Comparison of ENCODE assay signal across 8 cellular contexts in the genomic region with DNA sequence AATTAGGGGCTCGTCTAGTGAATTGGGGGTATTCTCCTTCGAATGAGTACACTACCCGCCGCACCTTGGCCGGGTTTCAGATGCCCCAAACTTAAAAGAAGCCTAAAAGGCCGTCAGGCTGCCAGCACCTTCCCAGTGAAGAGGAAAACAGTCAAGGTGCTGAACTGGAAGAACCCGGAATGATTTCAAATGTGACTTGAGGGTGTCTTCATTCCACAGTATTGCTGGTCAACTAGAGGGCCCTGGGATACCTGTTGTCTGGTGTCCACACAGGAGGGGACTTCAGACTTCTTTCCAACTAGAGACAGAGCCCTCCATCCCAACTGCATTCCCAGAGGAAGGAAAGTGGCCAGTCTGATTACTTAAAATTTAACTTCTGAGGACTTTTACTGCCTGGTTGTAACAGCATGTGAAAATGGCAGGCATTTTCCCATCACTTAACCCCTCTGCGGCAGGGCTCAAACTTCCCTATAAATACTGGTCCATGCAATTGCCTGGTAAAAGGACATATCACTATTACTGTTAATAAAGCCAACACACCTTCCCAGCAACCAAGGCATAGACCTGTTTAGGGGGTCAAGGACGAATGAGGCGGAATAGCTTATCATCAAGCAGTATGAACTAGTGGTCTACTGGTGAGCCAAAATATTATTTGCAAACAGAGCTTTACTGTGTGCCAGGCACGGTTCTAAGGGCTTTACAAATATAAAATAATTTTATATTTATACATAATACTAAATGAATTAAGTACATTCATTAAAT. TPM values are rescaled to one million over a fixed set of nuclear protein-coding genes. Genes with fewer than 3 reads are reported as not detected.
A peak's percentile ranks its signal among the peaks of the same experiment; 100 is the strongest.
DNase-seq lines count a peak whose midpoint lies in the region; ATAC-seq, FAIRE-seq and TF ChIP-seq lines count a peak whose summit lies in the region.

No MANE protein-coding gene starts in this region.

- H3K27me3 ChIP-seq in cardiac muscle cell (peaks cover 22% of the 10 kb centered on the region), GM12878 (replicated peaks in 1 of 2; ENCODE audit: control insufficient read depth in 2 of 2, insufficient read depth in 2 of 2, low read length in 1 of 2) (no peaks in the 10 kb centered on the region), lung (ENCODE audit: control insufficient read depth, insufficient read depth) (no peaks in the 10 kb centered on the region), vagina (no peaks in the 10 kb centered on the region)

- SMC1A ChIA-PET in GM12878 (lab: Charles Lee; ENCODE audit: uncharacterized antibody, unreplicated experiment), result interaction anchor here (0.7 to 1.1 kb wide), 2 partner anchors 10 to 43 kb away, joined by 3 read pairs; no protein-coding TSS in a partner anchor

- RAD21 ChIA-PET in GM12878 (lab: Charles Lee; ENCODE audit: unreplicated experiment), result no interaction called here

- no peaks in the 10 kb centered on the region for H4K20me1 ChIP-seq in GM12878 (ENCODE audit: control insufficient read depth, insufficient read depth)

- no peak for TF ChIP-seq EP300 in GM12878 (IDR thresholded peaks at IDR 0.05; ENCODE audit: borderline replicate concordance in 1 of 2, control insufficient read depth in 1 of 2, low read depth in 2 of 2, low read length in 2 of 2)

- 34% methylated on average over 11 of the region's 11 CpGs for WGBS in GM12878 (ENCODE audit: insufficient coverage, insufficient replicate concordance, low lambda C conversion rate, missing lambda C conversion rate)
- 32 to 38% methylated on average over 11 of the region's 11 CpGs for WGBS in lung, 2 donors

- peak overlapping the region; percentile 59 for H3K9ac ChIP-seq in GM12878 (ENCODE audit: control insufficient read depth, insufficient read depth, low read length)

- H3K9me3 ChIP-seq in cardiac muscle cell (ENCODE audit: low read depth), result no peaks in the 10 kb centered on the region
- no peaks in the 10 kb centered on the region for H3K9me3 ChIP-seq in GM12878 (replicated peaks; ENCODE audit: control insufficient read depth, insufficient read depth, low read length)
- no peaks in the 10 kb centered on the region for H3K9me3 ChIP-seq in lung (ENCODE audit: control insufficient read depth in 2 of 2, insufficient read depth in 1 of 2, low read length in 1 of 2)
- H3K9me3 ChIP-seq in vagina, result no peaks in the 10 kb centered on the region

- peak overlapping the region; percentile 76 for H2AFZ ChIP-seq in GM12878 (ENCODE audit: control insufficient read depth, low read depth, low read length)

- intact Hi-C loops in left cardiac atrium (cut with DNase I) (no loop called here), GM12878 (cut with micrococcal nuclease; ENCODE audit: unreplicated experiment) (loop anchor here (2.0 to 5.0 kb wide), 2 partner anchors 93 to 140 kb away; no protein-coding TSS in a partner anchor), vagina (cut with DNase I) (no loop called here)

- TSS peak; percentile 84 for BruUV-seq in GM12878 (replicated peaks; lab: Mats Ljungman, UMichigan)

- CTCF ChIA-PET in GM12878 (lab: Yijun Ruan, JAX), result interaction anchor here (0.6 kb wide), 1 partner anchor 155 kb away, joined by 3 read pairs; no protein-coding TSS in a partner anchor

- no peak for TF ChIP-seq RAD21 in GM12878 (IDR thresholded peaks at IDR 0.05; ENCODE audit: insufficient read depth, low read depth, low read length)

- H3K79me2 ChIP-seq in GM12878 (ENCODE audit: control insufficient read depth, insufficient read depth, low read length), result peaks cover 23% of the 10 kb centered on the region

- POLR2A ChIA-PET in GM12878 (lab: Charles Lee), result no interaction called here

- H3K4me1 ChIP-seq in cardiac muscle cell (ENCODE audit: low read depth) (no peaks in the 10 kb centered on the region), GM12878 (ENCODE audit: control insufficient read depth, insufficient read depth, low read length) (peaks cover 5% of the 10 kb centered on the region), lung (ENCODE audit: control insufficient read depth in 2 of 2, insufficient read depth in 2 of 2, low read length in 2 of 2) (peaks cover 0 to 4% of the 10 kb centered on the region in 2 donors), vagina (peaks cover 19% of the 10 kb centered on the region)

- H3K36me3 ChIP-seq in cardiac muscle cell, result no peaks in the 10 kb centered on the region
- no peaks in the 10 kb centered on the region for H3K36me3 ChIP-seq in GM12878 (ENCODE audit: control insufficient read depth in 2 of 2, insufficient read depth in 2 of 2, low read length in 1 of 2)
- no peaks in the 10 kb centered on the region for H3K36me3 ChIP-seq in lung (ENCODE audit: control insufficient read depth in 2 of 2, insufficient read depth in 2 of 2, low read length in 2 of 2)
- H3K36me3 ChIP-seq in vagina, result no peaks in the 10 kb centered on the region

- peak overlapping the region; percentile 46 for H3K27ac ChIP-seq in cardiac muscle cell
- H3K27ac ChIP-seq in GM12878 (ENCODE audit: control insufficient read depth, insufficient read depth), result peak overlapping the region; percentile 41
- peak overlapping the region; percentile 58 to 97 for H3K27ac ChIP-seq in lung (ENCODE audit: low read depth in 1 of 2, low read length in 1 of 2)
- peak overlapping the region; percentile 84 for H3K27ac ChIP-seq in vagina

- peak overlapping the region; percentile 56 for H3K4me2 ChIP-seq in GM12878 (ENCODE audit: control insufficient read depth, insufficient read depth)

- DNase-seq in cardiac muscle cell (ENCODE audit: low read depth in 1 of 2, low spot score in 1 of 2) (no peak), left cardiac atrium (no peak), GM12878 (ENCODE audit: low read depth, low spot score) (no peak), lung (ENCODE audit: low spot score) (no peak), vagina (ENCODE audit: extremely low spot score in 2 of 2) (no peak), SHP77 treated with DMSO at 0.1 percent for 48 hours (lab: John Stamatoyannopoulos, UW) (no peak), DMS79 treated with DMSO at 0.1 percent for 48 hours (lab: John Stamatoyannopoulos, UW) (no peak)

- FAIRE-seq in GM12878 (lab: Jason Lieb, UNC), result no peak

- peak overlapping the region; percentile 43 for H3K4me3 ChIP-seq in cardiac muscle cell
- peak overlapping the region; percentile 96 for H3K4me3 ChIP-seq in GM12878
- peak overlapping the region; percentile 50 for H3K4me3 ChIP-seq in lung
- H3K4me3 ChIP-seq in vagina, result peak overlapping the region; percentile 84

- in situ Hi-C loops in GM12878 (cut with MboI), result no loop called here

- no peak for ATAC-seq in left cardiac atrium
- ATAC-seq in GM12878, result no peak
- no peak for ATAC-seq in lung (ENCODE audit: insufficient read depth, low FRiP score)
- ATAC-seq in HG03354 (IDR thresholded peaks at IDR 0.05; ENCODE audit: poor library complexity, severe bottlenecking, unreplicated experiment), result no peak

- TF ChIP-seq CTCF in cardiac muscle cell (IDR thresholded peaks at IDR 0.05; ENCODE audit: low read depth, low read length) (no peak), GM12878 (IDR thresholded peaks at IDR 0.05 in 2 of 3, conservative IDR thresholded peaks at IDR 0.05 in 1 of 3; ENCODE audit: control insufficient read depth in 2 of 3, extremely low read depth in 1 of 3, insufficient read depth in 1 of 3, low read depth in 3 of 3, low read length in 3 of 3) (no peak), lung (IDR thresholded peaks at IDR 0.05; ENCODE audit: control extremely low read depth, extremely low read depth) (no peak), vagina (IDR thresholded peaks at IDR 0.05) (no peak)

- TF ChIP-seq POLR2A in GM12878 (IDR thresholded peaks at IDR 0.05; ENCODE audit: low read depth, low read length) (no peak), vagina (IDR thresholded peaks at IDR 0.05) (no peak)

TF ChIP-seq in GM12878, 131 proteins besides CTCF, POLR2A, EP300 and RAD21 (continues in another document):
- TF ChIP-seq GATAD2B (conservative IDR thresholded peaks at IDR 0.05; ENCODE audit: low read depth), result no peak
- peak in 1 of 2 experiments; percentile 11; a peak in 1 of 4 replicates for TF ChIP-seq IKZF2 (IDR thresholded peaks at IDR 0.05)

RNA-seq across cellular contexts. Expression of a gene that starts 0.7 kb away (rescaled TPM):
- total RNA-seq in cardiac muscle cell (7.3 and 11.2 TPM in 2 replicates), left cardiac atrium (100 to 1,000 TPM; 110 to 113 TPM), GM12878 (2014; rRNA removed) (39.9 and 43.2 TPM in 2 replicates), GM12878 (2014; rRNA removed; fragmentation: Illumina TruSeq; extraction: Trizol) (46.8 and 47.9 TPM in 2 replicates), GM12878 (2021) (37.7 and 37.8 TPM in 2 replicates), lung (100 to 1,000 TPM in 1 of 2 donors, 10 to 100 TPM in 1; 94.3 to 184 TPM), vagina (142 TPM)
- polyA plus RNA-seq in cardiac muscle cell (10.3 and 10.4 TPM in 2 replicates), GM12878 (2011; rRNA removed) (43.6 and 52.1 TPM in 2 replicates), GM12878 (2014; fragmentation: Illumina TruSeq; extraction: Trizol) (41.8 and 44.9 TPM in 2 replicates), GM12878 (2014; fragmentation: Nextera tagmentation; extraction: Ambion mirVana) (10 to 100 TPM; 20.5 to 21.7 TPM), GM12878 (2014; rRNA removed) (23.4 and 26.3 TPM in 2 replicates), GM12878 (2016; fragmentation: Nextera tagmentation; extraction: Ambion mirVana) (10 to 100 TPM; 37.8 to 42.0 TPM), lung (10 to 100 TPM; 59.7 to 87.6 TPM)
- total RNA-seq in GM12878 (2013; cell fraction: nucleolus; rRNA removed), result 89.7 and 91.8 TPM in 2 replicates
- polyA plus RNA-seq in GM12878 (2011; ENCODE audit: low read depth), result 8.0 TPM
- 19.2 and 22.3 TPM in 2 replicates for polyA plus RNA-seq in GM12878 (2011; cell fraction: cytosol; rRNA removed)
- polyA plus RNA-seq in GM12878 (2011; cell fraction: nucleus; rRNA removed), result 15.7 and 23.7 TPM in 2 replicates
- 9.7 and 11.4 TPM in 2 replicates for polyA plus RNA-seq in GM12878 (2012)
- 29.6 and 43.2 TPM in 2 replicates for polyA minus RNA-seq in GM12878 (2011; rRNA and poly(A)+ RNA removed)
- 11.4 and 15.0 TPM in 2 replicates for polyA minus RNA-seq in GM12878 (2011; cell fraction: cytosol; rRNA and poly(A)+ RNA removed)
- 17.5 and 26.4 TPM in 2 replicates for polyA minus RNA-seq in GM12878 (2011; cell fraction: nucleus; rRNA and poly(A)+ RNA removed)

Comparison
In these comparisons a context has a peak if more than half of its experiments do, and no peak if none do; other contexts are left out.
1. H3K4me3 ChIP-seq: peak in every context shown above with its lines; median percentile 96 in GM12878; 84 in vagina; 50 in lung; 43 in cardiac muscle cell.